In genomic region chrX:68196939-68197791, GRCh38 we compare ENCODE assay signal across 8 cellular contexts.
DNase-seq lines count a peak whose midpoint lies in the region; ATAC-seq and TF ChIP-seq lines count a peak whose summit lies in the region.

No MANE protein-coding gene starts in this region.

- 48% methylated on average over 5 of the region's 5 CpGs for WGBS in esophagus muscularis mucosa
- 57 to 70% methylated on average over 5 of the region's 5 CpGs for WGBS in aorta, 2 donors

- DNase-seq in activated gamma-delta T cell treated with Interleukin-2 at 50 U/mL for 16 hours (peak; percentile 9), activated gamma-delta T cell (lab: John Stamatoyannopoulos, UW) (no peak), LoVo (ENCODE audit: low spot score) (peak; percentile 49), T-helper 9 cell (peak; percentile 1), esophagus muscularis mucosa (ENCODE audit: extremely low spot score) (no peak), aorta (no peak)

- H3K4me1 Mint-ChIP-seq in nephron = peaks cover 17% of the 10 kb centered on the region

- H3K27ac Mint-ChIP-seq in nephron = peak overlapping the region in 2 of 3 experiments; percentile 26 to 57

- H3K36me3 ChIP-seq in esophagus muscularis mucosa (peaks cover 0 to 12% (median 0%) of the 10 kb centered on the region in 4 donors), aorta (ENCODE audit: control insufficient read depth in 1 of 2, insufficient read depth in 2 of 2, low read length in 1 of 2) (peaks cover 0 to 2% of the 10 kb centered on the region in 2 donors)

- intact Hi-C loops in esophagus muscularis mucosa (cut with DNase I) = loop anchor here (2.0 to 10.0 kb wide), 2 partner anchors 266 to 1088 kb away; no protein-coding TSS in a partner anchor
- intact Hi-C loops in aorta (cut with DNase I) = loop anchor here (5.0 kb wide), 1 partner anchor 265 kb away; no protein-coding TSS in a partner anchor

- H3K27me3 ChIP-seq in esophagus muscularis mucosa (no peaks in the 10 kb centered on the region), aorta (ENCODE audit: control insufficient read depth in 1 of 2, insufficient read depth in 2 of 2, low read length in 1 of 2) (no peaks in the 10 kb centered on the region)

- H3K4me1 ChIP-seq in esophagus muscularis mucosa = no peaks in the 10 kb centered on the region
- no peaks in the 10 kb centered on the region for H3K4me1 ChIP-seq in aorta (ENCODE audit: control insufficient read depth in 1 of 2, insufficient read depth in 2 of 2, low read length in 2 of 2)

- no peak for TF ChIP-seq EP300 in esophagus muscularis mucosa (IDR thresholded peaks at IDR 0.05)

- H3K4me3 Mint-ChIP-seq in nephron = no peak overlapping the region

- H3K27me3 Mint-ChIP-seq in nephron (ENCODE audit: low read depth) = no peaks in the 10 kb centered on the region

- ATAC-seq in GM21515 (IDR thresholded peaks at IDR 0.05; ENCODE audit: unreplicated experiment) (peak; percentile 76), aorta (ENCODE audit: low FRiP score) (no peak)

- H3K9me3 Mint-ChIP-seq in nephron = no peaks in the 10 kb centered on the region

- H3K4me3 ChIP-seq in esophagus muscularis mucosa = no peak overlapping the region
- no peak overlapping the region for H3K4me3 ChIP-seq in aorta (ENCODE audit: low read length in 2 of 2)

- no peak for TF ChIP-seq POLR2A in esophagus muscularis mucosa (IDR thresholded peaks at IDR 0.05; ENCODE audit: low read depth)

- H3K27ac ChIP-seq in esophagus muscularis mucosa (replicated peaks in 1 of 4) (no peak overlapping the region), aorta (ENCODE audit: low read depth in 1 of 2, low read length in 2 of 2) (no peak overlapping the region)

- no peaks in the 10 kb centered on the region for H3K9me3 ChIP-seq in esophagus muscularis mucosa
- H3K9me3 ChIP-seq in aorta (ENCODE audit: control insufficient read depth, low read length) = no peaks in the 10 kb centered on the region

- no peaks in the 10 kb centered on the region for H3K36me3 Mint-ChIP-seq in nephron (ENCODE audit: low read depth)

- TF ChIP-seq CTCF in esophagus muscularis mucosa (IDR thresholded peaks at IDR 0.05) (peak; percentile 54 to 64 (median 60)), nephron (IDR thresholded peaks at IDR 0.05; ENCODE audit: unreplicated experiment in 3 of 3) (peak; percentile 57 to 63 (median 61))

Comparison
In these comparisons a context has a peak if more than half of its experiments do, and no peak if none do; other contexts are left out.
1. DNase-seq: peak in activated gamma-delta T cell treated with Interleukin-2 at 50 U/mL for 16 hours (single experiment), LoVo (single experiment) and T-helper 9 cell (single experiment); none in activated gamma-delta T cell (single experiment), esophagus muscularis mucosa (single experiment) and aorta (0 of 2).